1 cellular context compared by ENCODE assay signal in the genomic region with DNA sequence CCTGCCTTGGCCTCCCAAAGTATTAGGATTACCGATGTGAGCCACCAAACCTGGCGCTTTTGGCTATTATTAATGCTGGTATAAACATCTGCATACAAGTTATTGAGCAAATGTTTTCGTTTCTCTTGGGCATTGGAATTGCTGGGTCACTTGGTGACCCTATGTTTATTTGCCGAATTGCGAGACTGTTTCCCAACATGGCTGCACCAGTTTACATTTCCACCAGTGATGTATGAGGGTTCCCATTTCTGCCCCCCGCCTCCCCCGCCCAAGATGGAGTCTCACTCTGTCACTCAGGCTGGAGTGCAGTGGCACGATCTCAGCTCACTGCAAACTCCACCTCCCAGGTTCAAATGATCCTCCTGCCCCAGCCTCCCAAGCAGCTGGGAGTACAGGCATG.
TF ChIP-seq lines count a peak whose summit lies in the region.

No MANE protein-coding gene starts in this region.

TF ChIP-seq in liver, 16 proteins besides CTCF, POLR2A, EP300 and RAD21 (continued from another document):
- TF ChIP-seq REST (IDR thresholded peaks at IDR 0.05) (peak; percentile 70), EGR1 (IDR thresholded peaks at IDR 0.05; ENCODE audit: low read depth in 2 of 2) (peak; percentile 36 to 81), HNF4A (conservative IDR thresholded peaks at IDR 0.05) (peak; percentile 71 to 75), HNF4G (IDR thresholded peaks at IDR 0.05) (no peak), NR2F2 (IDR thresholded peaks at IDR 0.05) (peak; percentile 69), YY1 (IDR thresholded peaks at IDR 0.05) (peak; percentile 97), FOXA2 (IDR thresholded peaks at IDR 0.05) (peak; percentile 83), RXRA (IDR thresholded peaks at IDR 0.05) (peak; percentile 85 to 87), JUND (IDR thresholded peaks at IDR 0.05) (peak in 1 of 2 donors; percentile 53), GABPA (IDR thresholded peaks at IDR 0.05 in 1 of 2, conservative IDR thresholded peaks at IDR 0.05 in 1 of 2) (no peak), SP1 (IDR thresholded peaks at IDR 0.05) (peak; percentile 91), TAF1 (conservative IDR thresholded peaks at IDR 0.05) (peak; percentile 14)
- TF ChIP-seq, protein P1, sequence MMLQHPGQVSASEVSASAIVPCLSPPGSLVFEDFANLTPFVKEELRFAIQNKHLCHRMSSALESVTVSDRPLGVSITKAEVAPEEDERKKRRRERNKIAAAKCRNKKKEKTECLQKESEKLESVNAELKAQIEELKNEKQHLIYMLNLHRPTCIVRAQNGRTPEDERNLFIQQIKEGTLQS (IDR thresholded peaks at IDR 0.05), result peak; percentile 42
- TF ChIP-seq, protein P2, sequence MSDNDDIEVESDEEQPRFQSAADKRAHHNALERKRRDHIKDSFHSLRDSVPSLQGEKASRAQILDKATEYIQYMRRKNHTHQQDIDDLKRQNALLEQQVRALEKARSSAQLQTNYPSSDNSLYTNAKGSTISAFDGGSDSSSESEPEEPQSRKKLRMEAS (IDR thresholded peaks at IDR 0.05), result peak; percentile 35
- TF ChIP-seq, protein P3, sequence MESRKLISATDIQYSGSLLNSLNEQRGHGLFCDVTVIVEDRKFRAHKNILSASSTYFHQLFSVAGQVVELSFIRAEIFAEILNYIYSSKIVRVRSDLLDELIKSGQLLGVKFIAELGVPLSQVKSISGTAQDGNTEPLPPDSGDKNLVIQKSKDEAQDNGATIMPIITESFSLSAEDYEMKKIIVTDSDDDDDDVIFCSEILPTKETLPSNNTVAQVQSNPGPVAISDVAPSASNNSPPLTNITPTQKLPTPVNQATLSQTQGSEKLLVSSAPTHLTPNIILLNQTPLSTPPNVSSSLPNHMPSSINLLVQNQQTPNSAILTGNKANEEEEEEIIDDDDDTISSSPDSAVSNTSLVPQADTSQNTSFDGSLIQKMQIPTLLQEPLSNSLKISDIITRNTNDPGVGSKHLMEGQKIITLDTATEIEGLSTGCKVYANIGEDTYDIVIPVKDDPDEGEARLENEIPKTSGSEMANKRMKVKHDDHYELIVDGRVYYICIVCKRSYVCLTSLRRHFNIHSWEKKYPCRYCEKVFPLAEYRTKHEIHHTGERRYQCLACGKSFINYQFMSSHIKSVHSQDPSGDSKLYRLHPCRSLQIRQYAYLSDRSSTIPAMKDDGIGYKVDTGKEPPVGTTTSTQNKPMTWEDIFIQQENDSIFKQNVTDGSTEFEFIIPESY (IDR thresholded peaks at IDR 0.05), result peak; percentile 76
